Comparison of ENCODE assay signal across 8 cellular contexts in the genomic region with DNA sequence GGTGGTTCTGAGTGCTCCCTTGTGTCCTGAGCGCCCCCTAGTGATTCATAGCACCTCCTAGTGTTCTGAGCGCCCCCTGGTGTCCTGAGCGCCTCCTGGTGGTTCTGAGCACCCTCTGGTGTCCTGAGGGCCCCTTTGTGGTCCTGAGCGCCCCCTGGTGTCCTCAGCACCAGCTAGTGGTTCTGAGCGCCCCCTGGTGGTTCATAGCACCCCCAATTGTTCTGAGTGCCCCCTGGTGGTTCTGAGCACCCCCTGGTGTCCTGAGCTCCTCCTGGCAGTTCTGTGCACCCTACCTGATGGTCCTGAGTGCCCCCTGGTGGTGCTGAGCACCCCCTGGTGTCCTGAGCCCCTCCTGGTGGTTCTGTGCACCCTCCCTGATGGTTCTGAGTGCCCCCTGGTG.
A peak's percentile ranks its signal among the peaks of the same experiment; 100 is the strongest.
DNase-seq lines count a peak whose midpoint lies in the region; ATAC-seq lines count a peak whose summit lies in the region.
"Not testable (repeated sequence)": the region's sequence is repeated elsewhere in the genome, so short reads cannot be mapped to it uniquely, and the experiment has no call there.

No MANE protein-coding gene starts in this region.

- ATAC-seq in GM18508 (IDR thresholded peaks at IDR 0.05; ENCODE audit: insufficient read depth, unreplicated experiment) (peak; percentile 47), GM19324 (IDR thresholded peaks at IDR 0.05; ENCODE audit: low FRiP score, unreplicated experiment) (peak; percentile 32), GM21447 (IDR thresholded peaks at IDR 0.05; ENCODE audit: unreplicated experiment) (peak; percentile 52), HG02678 (IDR thresholded peaks at IDR 0.05; ENCODE audit: unreplicated experiment) (peak; percentile 52), HG03060 (IDR thresholded peaks at IDR 0.05; ENCODE audit: low read depth, unreplicated experiment) (peak; percentile 31), HG03439 (IDR thresholded peaks at IDR 0.05; ENCODE audit: unreplicated experiment) (peak; percentile 60)
- ATAC-seq in activated T-cell treated with anti-CD3 and anti-CD28 coated beads, Interleukin-2, amount 50 U/mL, for 72 hours (replicated peaks in 1 of 2) = peak; percentile 48 to 55
- peak; percentile 35 for ATAC-seq in stimulated activated memory B cell treated with anti-CD40 and anti-IgM and Interleukin-4, amounts not matched to agents 10 μg/mL and 1 μg/mL and 100 μg/mL, for 72 hours

- H3K9me3 Mint-ChIP-seq in activated T-cell treated with anti-CD3 and anti-CD28 coated beads, Interleukin-2, amount 50 U/mL, for 72 hours; stimulated activated memory B cell treated with anti-CD40 and anti-IgM and Interleukin-4, amounts not matched to agents 10 μg/mL and 1 μg/mL and 100 μg/mL, for 72 hours: not testable (repeated sequence)

- H3K4me3 Mint-ChIP-seq in activated T-cell treated with anti-CD3 and anti-CD28 coated beads, Interleukin-2, amount 50 U/mL, for 72 hours; stimulated activated memory B cell treated with anti-CD40 and anti-IgM and Interleukin-4, amounts not matched to agents 10 μg/mL and 1 μg/mL and 100 μg/mL, for 72 hours: not testable (repeated sequence)

- not testable (repeated sequence) for DNase-seq in activated T-cell treated with anti-CD3 and anti-CD28 coated beads, Interleukin-2, amount 50 U/mL, for 72 hours

- not testable (repeated sequence) for H3K27me3 Mint-ChIP-seq in activated T-cell treated with anti-CD3 and anti-CD28 coated beads, Interleukin-2, amount 50 U/mL, for 72 hours (ENCODE audit: low read depth); stimulated activated memory B cell treated with anti-CD40 and anti-IgM and Interleukin-4, amounts not matched to agents 10 μg/mL and 1 μg/mL and 100 μg/mL, for 72 hours

- H3K4me1 Mint-ChIP-seq in activated T-cell treated with anti-CD3 and anti-CD28 coated beads, Interleukin-2, amount 50 U/mL, for 72 hours (ENCODE audit: low read depth); stimulated activated memory B cell treated with anti-CD40 and anti-IgM and Interleukin-4, amounts not matched to agents 10 μg/mL and 1 μg/mL and 100 μg/mL, for 72 hours: not testable (repeated sequence)

- not testable (repeated sequence) for H3K36me3 Mint-ChIP-seq in activated T-cell treated with anti-CD3 and anti-CD28 coated beads, Interleukin-2, amount 50 U/mL, for 72 hours (ENCODE audit: insufficient read depth in 2 of 2); stimulated activated memory B cell treated with anti-CD40 and anti-IgM and Interleukin-4, amounts not matched to agents 10 μg/mL and 1 μg/mL and 100 μg/mL, for 72 hours

- H3K27ac Mint-ChIP-seq in activated T-cell treated with anti-CD3 and anti-CD28 coated beads, Interleukin-2, amount 50 U/mL, for 72 hours; stimulated activated memory B cell treated with anti-CD40 and anti-IgM and Interleukin-4, amounts not matched to agents 10 μg/mL and 1 μg/mL and 100 μg/mL, for 72 hours: not testable (repeated sequence)
